ENCODE assay signal across 1 cellular context in the genomic region with DNA sequence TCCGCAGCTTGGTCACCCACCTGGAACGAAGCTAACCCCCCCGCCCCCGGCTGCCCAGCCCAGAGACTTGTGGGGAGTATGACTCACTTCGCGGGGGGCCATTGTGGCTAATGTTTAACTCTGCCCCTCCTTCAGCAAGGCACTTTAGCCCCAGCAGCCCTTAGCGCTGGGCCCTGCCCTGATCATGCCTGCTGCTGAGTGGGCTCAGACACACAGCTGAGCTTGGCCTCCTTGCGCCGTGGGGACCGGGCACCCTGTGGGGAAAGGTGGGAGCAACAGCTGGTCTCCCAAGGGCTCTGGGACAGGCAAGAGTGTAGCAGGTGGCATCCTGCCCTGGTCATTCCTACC.
A peak's percentile ranks its signal among the peaks of the same experiment; 100 is the strongest.
TF ChIP-seq lines count a peak whose summit lies in the region.

No MANE protein-coding gene starts in this region.

TF ChIP-seq in HepG2, 621 proteins besides CTCF, POLR2A, EP300 and RAD21 (continued from another document and continues in another):
- TF ChIP-seq, protein P1, sequence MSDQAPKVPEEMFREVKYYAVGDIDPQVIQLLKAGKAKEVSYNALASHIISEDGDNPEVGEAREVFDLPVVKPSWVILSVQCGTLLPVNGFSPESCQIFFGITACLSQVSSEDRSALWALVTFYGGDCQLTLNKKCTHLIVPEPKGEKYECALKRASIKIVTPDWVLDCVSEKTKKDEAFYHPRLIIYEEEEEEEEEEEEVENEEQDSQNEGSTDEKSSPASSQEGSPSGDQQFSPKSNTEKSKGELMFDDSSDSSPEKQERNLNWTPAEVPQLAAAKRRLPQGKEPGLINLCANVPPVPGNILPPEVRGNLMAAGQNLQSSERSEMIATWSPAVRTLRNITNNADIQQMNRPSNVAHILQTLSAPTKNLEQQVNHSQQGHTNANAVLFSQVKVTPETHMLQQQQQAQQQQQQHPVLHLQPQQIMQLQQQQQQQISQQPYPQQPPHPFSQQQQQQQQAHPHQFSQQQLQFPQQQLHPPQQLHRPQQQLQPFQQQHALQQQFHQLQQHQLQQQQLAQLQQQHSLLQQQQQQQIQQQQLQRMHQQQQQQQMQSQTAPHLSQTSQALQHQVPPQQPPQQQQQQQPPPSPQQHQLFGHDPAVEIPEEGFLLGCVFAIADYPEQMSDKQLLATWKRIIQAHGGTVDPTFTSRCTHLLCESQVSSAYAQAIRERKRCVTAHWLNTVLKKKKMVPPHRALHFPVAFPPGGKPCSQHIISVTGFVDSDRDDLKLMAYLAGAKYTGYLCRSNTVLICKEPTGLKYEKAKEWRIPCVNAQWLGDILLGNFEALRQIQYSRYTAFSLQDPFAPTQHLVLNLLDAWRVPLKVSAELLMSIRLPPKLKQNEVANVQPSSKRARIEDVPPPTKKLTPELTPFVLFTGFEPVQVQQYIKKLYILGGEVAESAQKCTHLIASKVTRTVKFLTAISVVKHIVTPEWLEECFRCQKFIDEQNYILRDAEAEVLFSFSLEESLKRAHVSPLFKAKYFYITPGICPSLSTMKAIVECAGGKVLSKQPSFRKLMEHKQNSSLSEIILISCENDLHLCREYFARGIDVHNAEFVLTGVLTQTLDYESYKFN (CRISPR knock-in tag; conservative IDR thresholded peaks at IDR 0.05): peak; percentile 91
- TF ChIP-seq HDAC2 (CRISPR knock-in tag; IDR thresholded peaks at IDR 0.05) (peak; percentile 57; the same call in 1 of the 2 replicates), TEAD2 (CRISPR knock-in tag; IDR thresholded peaks at IDR 0.05) (no peak), KDM4B (CRISPR knock-in tag; IDR thresholded peaks at IDR 0.05) (no peak), PPARG (CRISPR knock-in tag; conservative IDR thresholded peaks at IDR 0.05) (no peak), SAP130 (CRISPR knock-in tag; IDR thresholded peaks at IDR 0.05; ENCODE audit: low read depth) (peak; percentile 83), FIP1L1 (IDR thresholded peaks at IDR 0.05; ENCODE audit: borderline replicate concordance, insufficient read depth, low read depth, low read length) (no peak), KAT2B (IDR thresholded peaks at IDR 0.05; ENCODE audit: borderline replicate concordance, low read depth, low read length) (no peak), ETV5 (CRISPR knock-in tag; IDR thresholded peaks at IDR 0.05; ENCODE audit: borderline replicate concordance) (peak; percentile 21; the same call in 1 of the 2 replicates), ZNF180 (CRISPR knock-in tag; IDR thresholded peaks at IDR 0.05; ENCODE audit: borderline replicate concordance, low read depth) (no peak), NR2F2 (IDR thresholded peaks at IDR 0.05; ENCODE audit: borderline replicate concordance, low read depth) (no peak), ZFP36L2 (CRISPR knock-in tag; IDR thresholded peaks at IDR 0.05) (no peak), CCDC6 (CRISPR knock-in tag; IDR thresholded peaks at IDR 0.05) (no peak), ZNF607 (CRISPR knock-in tag; IDR thresholded peaks at IDR 0.05; ENCODE audit: borderline replicate concordance) (no peak), ERF (CRISPR knock-in tag; IDR thresholded peaks at IDR 0.05) (peak; percentile 70; the same call in 1 of the 2 replicates), ZBTB7A (CRISPR knock-in tag; IDR thresholded peaks at IDR 0.05) (no peak), PAWR (CRISPR knock-in tag; IDR thresholded peaks at IDR 0.05; ENCODE audit: borderline replicate concordance) (no peak), RNF2 (conservative IDR thresholded peaks at IDR 0.05; ENCODE audit: low read depth) (no peak), MTF1 (CRISPR knock-in tag; IDR thresholded peaks at IDR 0.05) (no peak), HNRNPUL1 (IDR thresholded peaks at IDR 0.05; ENCODE audit: low read depth, low read length) (peak; percentile 94), ZNF75D (CRISPR knock-in tag; IDR thresholded peaks at IDR 0.05; ENCODE audit: borderline replicate concordance) (no peak), HNF4G (IDR thresholded peaks at IDR 0.05; ENCODE audit: borderline replicate concordance, low read depth, low read length) (peak; percentile 29; the same call in 1 of the 2 replicates), HNF4G (CRISPR knock-in tag; IDR thresholded peaks at IDR 0.05; ENCODE audit: borderline replicate concordance, low read depth) (no peak)
- TF ChIP-seq, protein P2, sequence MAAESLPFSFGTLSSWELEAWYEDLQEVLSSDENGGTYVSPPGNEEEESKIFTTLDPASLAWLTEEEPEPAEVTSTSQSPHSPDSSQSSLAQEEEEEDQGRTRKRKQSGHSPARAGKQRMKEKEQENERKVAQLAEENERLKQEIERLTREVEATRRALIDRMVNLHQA (CRISPR knock-in tag; IDR thresholded peaks at IDR 0.05): no peak
- TF ChIP-seq, protein P3, sequence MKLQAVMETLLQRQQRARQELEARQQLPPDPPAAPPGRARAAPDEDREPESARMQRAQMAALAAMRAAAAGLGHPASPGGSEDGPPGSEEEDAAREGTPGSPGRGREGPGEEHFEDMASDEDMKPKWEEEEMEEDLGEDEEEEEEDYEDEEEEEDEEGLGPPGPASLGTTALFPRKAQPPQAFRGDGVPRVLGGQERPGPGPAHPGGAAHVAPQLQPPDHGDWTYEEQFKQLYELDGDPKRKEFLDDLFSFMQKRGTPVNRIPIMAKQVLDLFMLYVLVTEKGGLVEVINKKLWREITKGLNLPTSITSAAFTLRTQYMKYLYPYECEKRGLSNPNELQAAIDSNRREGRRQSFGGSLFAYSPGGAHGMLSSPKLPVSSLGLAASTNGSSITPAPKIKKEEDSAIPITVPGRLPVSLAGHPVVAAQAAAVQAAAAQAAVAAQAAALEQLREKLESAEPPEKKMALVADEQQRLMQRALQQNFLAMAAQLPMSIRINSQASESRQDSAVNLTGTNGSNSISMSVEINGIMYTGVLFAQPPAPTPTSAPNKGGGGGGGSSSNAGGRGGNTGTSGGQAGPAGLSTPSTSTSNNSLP (IDR thresholded peaks at IDR 0.05; ENCODE audit: low read depth, low read length): no peak
- TF ChIP-seq, protein P4, sequence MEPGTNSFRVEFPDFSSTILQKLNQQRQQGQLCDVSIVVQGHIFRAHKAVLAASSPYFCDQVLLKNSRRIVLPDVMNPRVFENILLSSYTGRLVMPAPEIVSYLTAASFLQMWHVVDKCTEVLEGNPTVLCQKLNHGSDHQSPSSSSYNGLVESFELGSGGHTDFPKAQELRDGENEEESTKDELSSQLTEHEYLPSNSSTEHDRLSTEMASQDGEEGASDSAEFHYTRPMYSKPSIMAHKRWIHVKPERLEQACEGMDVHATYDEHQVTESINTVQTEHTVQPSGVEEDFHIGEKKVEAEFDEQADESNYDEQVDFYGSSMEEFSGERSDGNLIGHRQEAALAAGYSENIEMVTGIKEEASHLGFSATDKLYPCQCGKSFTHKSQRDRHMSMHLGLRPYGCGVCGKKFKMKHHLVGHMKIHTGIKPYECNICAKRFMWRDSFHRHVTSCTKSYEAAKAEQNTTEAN (CRISPR knock-in tag; conservative IDR thresholded peaks at IDR 0.05): no peak
- TF ChIP-seq, protein P5, sequence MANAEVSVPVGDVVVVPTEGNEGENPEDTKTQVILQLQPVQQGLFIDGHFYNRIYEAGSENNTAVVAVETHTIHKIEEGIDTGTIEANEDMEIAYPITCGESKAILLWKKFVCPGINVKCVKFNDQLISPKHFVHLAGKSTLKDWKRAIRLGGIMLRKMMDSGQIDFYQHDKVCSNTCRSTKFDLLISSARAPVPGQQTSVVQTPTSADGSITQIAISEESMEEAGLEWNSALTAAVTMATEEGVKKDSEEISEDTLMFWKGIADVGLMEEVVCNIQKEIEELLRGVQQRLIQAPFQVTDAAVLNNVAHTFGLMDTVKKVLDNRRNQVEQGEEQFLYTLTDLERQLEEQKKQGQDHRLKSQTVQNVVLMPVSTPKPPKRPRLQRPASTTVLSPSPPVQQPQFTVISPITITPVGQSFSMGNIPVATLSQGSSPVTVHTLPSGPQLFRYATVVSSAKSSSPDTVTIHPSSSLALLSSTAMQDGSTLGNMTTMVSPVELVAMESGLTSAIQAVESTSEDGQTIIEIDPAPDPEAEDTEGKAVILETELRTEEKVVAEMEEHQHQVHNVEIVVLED (CRISPR knock-in tag; IDR thresholded peaks at IDR 0.05; ENCODE audit: borderline replicate concordance): peak; percentile 18; the same call in 1 of the 2 replicates
- TF ChIP-seq, protein P6, sequence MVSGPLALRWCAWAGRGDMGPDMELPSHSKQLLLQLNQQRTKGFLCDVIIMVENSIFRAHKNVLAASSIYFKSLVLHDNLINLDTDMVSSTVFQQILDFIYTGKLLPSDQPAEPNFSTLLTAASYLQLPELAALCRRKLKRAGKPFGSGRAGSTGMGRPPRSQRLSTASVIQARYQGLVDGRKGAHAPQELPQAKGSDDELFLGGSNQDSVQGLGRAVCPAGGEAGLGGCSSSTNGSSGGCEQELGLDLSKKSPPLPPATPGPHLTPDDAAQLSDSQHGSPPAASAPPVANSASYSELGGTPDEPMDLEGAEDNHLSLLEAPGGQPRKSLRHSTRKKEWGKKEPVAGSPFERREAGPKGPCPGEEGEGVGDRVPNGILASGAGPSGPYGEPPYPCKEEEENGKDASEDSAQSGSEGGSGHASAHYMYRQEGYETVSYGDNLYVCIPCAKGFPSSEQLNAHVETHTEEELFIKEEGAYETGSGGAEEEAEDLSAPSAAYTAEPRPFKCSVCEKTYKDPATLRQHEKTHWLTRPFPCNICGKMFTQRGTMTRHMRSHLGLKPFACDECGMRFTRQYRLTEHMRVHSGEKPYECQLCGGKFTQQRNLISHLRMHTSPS (CRISPR knock-in tag; IDR thresholded peaks at IDR 0.05; ENCODE audit: low read depth): 0 out of 2 replicates have a peak, but pooled peaks have one; percentile 30
- TF ChIP-seq, protein P7, sequence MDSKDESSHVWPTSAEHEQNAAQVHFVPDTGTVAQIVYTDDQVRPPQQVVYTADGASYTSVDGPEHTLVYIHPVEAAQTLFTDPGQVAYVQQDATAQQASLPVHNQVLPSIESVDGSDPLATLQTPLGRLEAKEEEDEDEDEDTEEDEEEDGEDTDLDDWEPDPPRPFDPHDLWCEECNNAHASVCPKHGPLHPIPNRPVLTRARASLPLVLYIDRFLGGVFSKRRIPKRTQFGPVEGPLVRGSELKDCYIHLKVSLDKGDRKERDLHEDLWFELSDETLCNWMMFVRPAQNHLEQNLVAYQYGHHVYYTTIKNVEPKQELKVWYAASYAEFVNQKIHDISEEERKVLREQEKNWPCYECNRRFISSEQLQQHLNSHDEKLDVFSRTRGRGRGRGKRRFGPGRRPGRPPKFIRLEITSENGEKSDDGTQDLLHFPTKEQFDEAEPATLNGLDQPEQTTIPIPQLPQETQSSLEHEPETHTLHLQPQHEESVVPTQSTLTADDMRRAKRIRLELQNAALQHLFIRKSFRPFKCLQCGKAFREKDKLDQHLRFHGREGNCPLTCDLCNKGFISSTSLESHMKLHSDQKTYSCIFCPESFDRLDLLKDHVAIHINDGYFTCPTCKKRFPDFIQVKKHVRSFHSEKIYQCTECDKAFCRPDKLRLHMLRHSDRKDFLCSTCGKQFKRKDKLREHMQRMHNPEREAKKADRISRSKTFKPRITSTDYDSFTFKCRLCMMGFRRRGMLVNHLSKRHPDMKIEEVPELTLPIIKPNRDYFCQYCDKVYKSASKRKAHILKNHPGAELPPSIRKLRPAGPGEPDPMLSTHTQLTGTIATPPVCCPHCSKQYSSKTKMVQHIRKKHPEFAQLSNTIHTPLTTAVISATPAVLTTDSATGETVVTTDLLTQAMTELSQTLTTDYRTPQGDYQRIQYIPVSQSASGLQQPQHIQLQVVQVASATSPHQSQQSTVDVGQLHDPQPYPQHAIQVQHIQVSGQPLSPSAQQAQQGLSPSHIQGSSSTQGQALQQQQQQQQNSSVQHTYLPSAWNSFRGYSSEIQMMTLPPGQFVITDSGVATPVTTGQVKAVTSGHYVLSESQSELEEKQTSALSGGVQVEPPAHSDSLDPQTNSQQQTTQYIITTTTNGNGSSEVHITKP (CRISPR knock-in tag; IDR thresholded peaks at IDR 0.05; ENCODE audit: low read depth): peak; percentile 49; the same call in 1 of the 2 replicates
- TF ChIP-seq, protein P8, sequence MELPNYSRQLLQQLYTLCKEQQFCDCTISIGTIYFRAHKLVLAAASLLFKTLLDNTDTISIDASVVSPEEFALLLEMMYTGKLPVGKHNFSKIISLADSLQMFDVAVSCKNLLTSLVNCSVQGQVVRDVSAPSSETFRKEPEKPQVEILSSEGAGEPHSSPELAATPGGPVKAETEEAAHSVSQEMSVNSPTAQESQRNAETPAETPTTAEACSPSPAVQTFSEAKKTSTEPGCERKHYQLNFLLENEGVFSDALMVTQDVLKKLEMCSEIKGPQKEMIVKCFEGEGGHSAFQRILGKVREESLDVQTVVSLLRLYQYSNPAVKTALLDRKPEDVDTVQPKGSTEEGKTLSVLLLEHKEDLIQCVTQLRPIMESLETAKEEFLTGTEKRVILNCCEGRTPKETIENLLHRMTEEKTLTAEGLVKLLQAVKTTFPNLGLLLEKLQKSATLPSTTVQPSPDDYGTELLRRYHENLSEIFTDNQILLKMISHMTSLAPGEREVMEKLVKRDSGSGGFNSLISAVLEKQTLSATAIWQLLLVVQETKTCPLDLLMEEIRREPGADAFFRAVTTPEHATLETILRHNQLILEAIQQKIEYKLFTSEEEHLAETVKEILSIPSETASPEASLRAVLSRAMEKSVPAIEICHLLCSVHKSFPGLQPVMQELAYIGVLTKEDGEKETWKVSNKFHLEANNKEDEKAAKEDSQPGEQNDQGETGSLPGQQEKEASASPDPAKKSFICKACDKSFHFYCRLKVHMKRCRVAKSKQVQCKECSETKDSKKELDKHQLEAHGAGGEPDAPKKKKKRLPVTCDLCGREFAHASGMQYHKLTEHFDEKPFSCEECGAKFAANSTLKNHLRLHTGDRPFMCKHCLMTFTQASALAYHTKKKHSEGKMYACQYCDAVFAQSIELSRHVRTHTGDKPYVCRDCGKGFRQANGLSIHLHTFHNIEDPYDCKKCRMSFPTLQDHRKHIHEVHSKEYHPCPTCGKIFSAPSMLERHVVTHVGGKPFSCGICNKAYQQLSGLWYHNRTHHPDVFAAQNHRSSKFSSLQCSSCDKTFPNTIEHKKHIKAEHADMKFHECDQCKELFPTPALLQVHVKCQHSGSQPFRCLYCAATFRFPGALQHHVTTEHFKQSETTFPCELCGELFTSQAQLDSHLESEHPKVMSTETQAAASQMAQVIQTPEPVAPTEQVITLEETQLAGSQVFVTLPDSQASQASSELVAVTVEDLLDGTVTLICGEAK (IDR thresholded peaks at IDR 0.05): no peak
- TF ChIP-seq, protein P8 (CRISPR knock-in tag; IDR thresholded peaks at IDR 0.05): no peak
